Comparison of ENCODE assay signal across 30 cellular contexts in genomic region chr1:224802596-224802995, GRCh38.
"Had no signal": no experiment of that assay in that cellular context is flagged by ENCODE, and none has a peak within 500 bp of the region (broad histone marks: within the 10 kb centered on the region; RNA-seq: fewer than 3 reads in every experiment).

No MANE protein-coding gene starts in this region.

- H3K9ac ChIP-seq: parathyroid adenoma had no signal

- H3K4me3 ChIP-seq: ovary, psoas muscle, right lobe of liver, sigmoid colon, stomach, suprapubic skin, testis, tibial artery, transverse colon, upper lobe of right lung, uterus had no signal

- H3K9me3 ChIP-seq: neutrophil, ovary, psoas muscle, right lobe of liver, sigmoid colon, stomach, suprapubic skin, testis, tibial artery, transverse colon, upper lobe of right lung, uterus had no signal

- DNase-seq: naive thymus-derived CD8-positive, alpha-beta T cell; nephron progenitor cell; nucleus accumbens; ovary; psoas muscle; right cardiac atrium; right lobe of liver; sigmoid colon; small intestine; stimulated activated CD4-positive, alpha-beta T cell treated with anti-CD3 and anti-CD28 coated beads, Interleukin-15, amount 100 ng/mL, for 24 hours; stimulated activated CD4-positive, alpha-beta T cell treated with anti-CD3 and anti-CD28 coated beads, Interleukin-2, amount 100 ng/mL, for 24 hours; stimulated activated CD4-positive, alpha-beta T cell treated with anti-CD3 and anti-CD28 coated beads, Interleukin-2, amount 100 ng/mL, for 48 hours; stimulated activated CD4-positive, alpha-beta T cell treated with anti-CD3 and anti-CD28 coated beads, Interleukin-4, amount 100 ng/mL, for 24 hours; stimulated activated naive B cell treated with anti-CD40 and anti-IgM and Interleukin-4, amounts not matched to agents 10 μg/mL and 1 μg/mL and 100 μg/mL, for 72 hours; stimulated activated naive CD4-positive, alpha-beta T cell treated with Interleukin-2 at 50 U/mL for 16 hours; stomach; testis; tibial artery; transverse colon; upper lobe of right lung; uterus had no signal

- H3K4me3 Mint-ChIP-seq: naive thymus-derived CD8-positive, alpha-beta T cell; natural killer cell treated with Interleukin-12 subunit alpha and Interleukin-12 subunit beta and Interleukin-15 and Interleukin-18, amount 100 ng/mL, for 72 hours; nephron progenitor cell; neural crest cell; stimulated activated effector memory CD8-positive, alpha-beta T cell treated with anti-CD3 and anti-CD28 coated beads, Interleukin-12 subunit alpha, Interleukin-12 subunit beta, amount 100 ng/mL, for 72 hours; stimulated activated naive B cell treated with anti-CD40 and anti-IgM and Interleukin-4, amounts not matched to agents 10 μg/mL and 1 μg/mL and 100 μg/mL, for 72 hours; stimulated activated naive CD8-positive, alpha-beta T cell treated with anti-CD3 and anti-CD28 coated beads, Interleukin-15, Interleukin-2, amounts not matched to agents 100 ng/mL and 50 ng/mL, for 24 hours; type B pancreatic cell had no signal

- H3K27me3 Mint-ChIP-seq: progenitor cell of endocrine pancreas; stimulated activated naive CD8-positive, alpha-beta T cell treated with anti-CD3 and anti-CD28 coated beads, Interleukin-15, Interleukin-2, amounts not matched to agents 100 ng/mL and 50 ng/mL, for 24 hours had no signal

- H3K79me2 ChIP-seq: parathyroid adenoma had no signal

- H3K9me3 Mint-ChIP-seq: naive thymus-derived CD8-positive, alpha-beta T cell; natural killer cell treated with Interleukin-12 subunit alpha and Interleukin-12 subunit beta and Interleukin-15 and Interleukin-18, amount 100 ng/mL, for 72 hours; stimulated activated effector memory CD8-positive, alpha-beta T cell treated with anti-CD3 and anti-CD28 coated beads, Interleukin-12 subunit alpha, Interleukin-12 subunit beta, amount 100 ng/mL, for 72 hours; stimulated activated naive B cell treated with anti-CD40 and anti-IgM and Interleukin-4, amounts not matched to agents 10 μg/mL and 1 μg/mL and 100 μg/mL, for 72 hours; stimulated activated naive CD8-positive, alpha-beta T cell treated with anti-CD3 and anti-CD28 coated beads, Interleukin-15, Interleukin-2, amounts not matched to agents 100 ng/mL and 50 ng/mL, for 24 hours; type B pancreatic cell had no signal

- H3K27ac Mint-ChIP-seq: naive thymus-derived CD8-positive, alpha-beta T cell; natural killer cell treated with Interleukin-12 subunit alpha and Interleukin-12 subunit beta and Interleukin-15 and Interleukin-18, amount 100 ng/mL, for 72 hours; nephron progenitor cell; progenitor cell of endocrine pancreas; stimulated activated effector memory CD8-positive, alpha-beta T cell treated with anti-CD3 and anti-CD28 coated beads, Interleukin-12 subunit alpha, Interleukin-12 subunit beta, amount 100 ng/mL, for 72 hours; stimulated activated naive B cell treated with anti-CD40 and anti-IgM and Interleukin-4, amounts not matched to agents 10 μg/mL and 1 μg/mL and 100 μg/mL, for 72 hours; stimulated activated naive CD8-positive, alpha-beta T cell treated with anti-CD3 and anti-CD28 coated beads, Interleukin-15, Interleukin-2, amounts not matched to agents 100 ng/mL and 50 ng/mL, for 24 hours; type B pancreatic cell had no signal

- FAIRE-seq: small intestine had no signal

- H3K36me3 Mint-ChIP-seq: naive thymus-derived CD8-positive, alpha-beta T cell; natural killer cell treated with Interleukin-12 subunit alpha and Interleukin-12 subunit beta and Interleukin-15 and Interleukin-18, amount 100 ng/mL, for 72 hours; stimulated activated effector memory CD8-positive, alpha-beta T cell treated with anti-CD3 and anti-CD28 coated beads, Interleukin-12 subunit alpha, Interleukin-12 subunit beta, amount 100 ng/mL, for 72 hours; stimulated activated naive B cell treated with anti-CD40 and anti-IgM and Interleukin-4, amounts not matched to agents 10 μg/mL and 1 μg/mL and 100 μg/mL, for 72 hours; type B pancreatic cell had no signal

- H3K27ac ChIP-seq: neutrophil, ovary, parathyroid adenoma, psoas muscle, right lobe of liver, sigmoid colon, stomach, suprapubic skin, testis, tibial artery, transverse colon, upper lobe of right lung, uterus had no signal

- H3K4me1 ChIP-seq: parathyroid adenoma, psoas muscle, right lobe of liver, sigmoid colon, stomach, suprapubic skin, testis, tibial artery, transverse colon, upper lobe of right lung, uterus had no signal

- H3K27me3 ChIP-seq: neutrophil, ovary, right lobe of liver, sigmoid colon, stomach, suprapubic skin, testis, tibial artery, transverse colon, upper lobe of right lung, uterus had no signal

- H3K36me3 ChIP-seq: neutrophil, ovary, right lobe of liver, sigmoid colon, stomach, suprapubic skin, tibial artery, transverse colon, upper lobe of right lung, uterus had no signal

- H3K4me1 Mint-ChIP-seq: naive thymus-derived CD8-positive, alpha-beta T cell; neural crest cell; stimulated activated effector memory CD8-positive, alpha-beta T cell treated with anti-CD3 and anti-CD28 coated beads, Interleukin-12 subunit alpha, Interleukin-12 subunit beta, amount 100 ng/mL, for 72 hours; stimulated activated naive B cell treated with anti-CD40 and anti-IgM and Interleukin-4, amounts not matched to agents 10 μg/mL and 1 μg/mL and 100 μg/mL, for 72 hours had no signal

- H2AFZ ChIP-seq: parathyroid adenoma had no signal
